Comparison of ENCODE assay signal across 15 cellular contexts in the genomic region with DNA sequence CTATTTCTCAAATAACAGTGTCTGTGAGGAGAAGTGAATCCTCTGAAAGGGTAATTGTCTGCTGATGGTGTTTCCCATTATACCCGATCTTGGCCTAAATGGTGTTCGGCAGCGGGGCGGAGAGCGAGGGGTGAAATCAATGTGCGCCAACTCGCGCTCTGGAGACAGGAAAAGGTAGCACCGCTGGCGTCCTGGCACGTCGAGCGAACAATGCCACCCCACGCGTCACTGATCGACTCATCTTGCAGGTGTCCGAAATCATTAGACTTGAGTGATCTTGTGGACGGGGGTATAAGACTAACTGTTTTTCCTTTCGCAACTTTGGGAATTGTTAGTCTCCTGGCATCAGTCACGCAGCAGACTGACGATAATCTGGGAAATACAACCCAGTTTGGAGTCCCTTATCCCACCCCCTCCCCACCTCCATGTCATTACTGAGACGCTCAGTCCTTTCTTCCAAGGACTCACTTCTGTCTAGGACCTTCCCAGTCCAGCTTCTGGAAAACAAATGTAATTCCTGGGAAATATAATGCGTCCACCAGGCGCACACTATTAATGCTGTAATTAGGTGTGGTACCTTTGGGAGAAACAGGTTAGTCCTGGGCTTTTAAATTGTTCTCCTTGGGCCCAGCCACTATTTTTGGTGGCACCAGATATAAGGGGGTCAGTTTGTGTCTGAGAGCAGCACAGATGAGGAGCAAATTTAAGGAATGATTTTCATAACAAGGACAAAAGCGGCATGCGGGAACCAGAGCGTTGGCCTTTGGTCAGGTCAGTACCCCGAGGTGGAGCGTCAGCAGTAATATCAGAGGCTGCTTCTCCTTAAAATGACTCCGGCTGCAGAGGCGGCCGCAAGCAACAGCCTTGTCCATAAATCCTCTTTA. TPM values are rescaled to one million over a fixed set of nuclear protein-coding genes. Genes with fewer than 3 reads are reported as not detected.
DNase-seq lines count a peak whose midpoint lies in the region; ATAC-seq and TF ChIP-seq lines count a peak whose summit lies in the region.
"Had no signal": no experiment of that assay in that cellular context is flagged by ENCODE, and none has a peak within 500 bp of the region (broad histone marks: within the 10 kb centered on the region; RNA-seq: fewer than 3 reads in every experiment).

No MANE protein-coding gene starts in this region.

- H3K4me1 ChIP-seq in iPS DF 6.9 (ENCODE audit: control insufficient read depth, insufficient read depth, low read length), result peaks cover 8% of the 10 kb centered on the region

- no CpG with 5 or more reads among the region's 32 CpGs for WGBS in iPS DF 6.9 (ENCODE audit: insufficient coverage, insufficient read length)

- H3K27me3 Mint-ChIP-seq in WTC11 (ENCODE audit: low read depth), result peaks cover 98% of the 10 kb centered on the region
- H3K27me3 Mint-ChIP-seq in stimulated activated naive CD8-positive, alpha-beta T cell treated with anti-CD3 and anti-CD28 coated beads, Interleukin-15, amount 100 ng/mL, for 72 hours, result peaks cover 92% of the 10 kb centered on the region

- no peak for TF ChIP-seq CTCF in WTC11 (IDR thresholded peaks at IDR 0.05)

- no peak overlapping the region for H3K27ac Mint-ChIP-seq in WTC11
- H3K27ac Mint-ChIP-seq in stimulated activated naive CD8-positive, alpha-beta T cell treated with anti-CD3 and anti-CD28 coated beads, Interleukin-15, amount 100 ng/mL, for 72 hours, result no peak overlapping the region

- H3K4me1 Mint-ChIP-seq in WTC11, result peaks cover 50% of the 10 kb centered on the region
- peaks cover 55% of the 10 kb centered on the region for H3K4me1 Mint-ChIP-seq in stimulated activated naive CD8-positive, alpha-beta T cell treated with anti-CD3 and anti-CD28 coated beads, Interleukin-15, amount 100 ng/mL, for 72 hours

- CTCF ChIA-PET in WTC11 (lab: Charles Lee), result interaction anchor here (0.5 to 2.5 kb wide), 6 partner anchors 14 to 606 kb away, joined by 3 to 10 read pairs (median 5); a partner anchor contains a TSS

- POLR2A ChIA-PET in WTC11 (lab: Charles Lee), result no interaction called here

- peak; percentile 65 for DNase-seq in activated effector memory CD4-positive, alpha-beta T cell treated with anti-CD3 and anti-CD28 coated beads, Interleukin-2, amount 50 U/mL, for 16 hours
- DNase-seq in activated effector memory CD4-positive, alpha-beta T cell treated with Interleukin-2 at 50 U/mL for 16 hours, result no peak
- DNase-seq in WTC11 (ENCODE audit: low spot score), result no peak
- DNase-seq in iPS DF 6.9 (ENCODE audit: low read depth, low spot score), result no peak
- peak in 1 of 2 donors; percentile 20 for DNase-seq in stimulated activated naive CD8-positive, alpha-beta T cell treated with anti-CD3 and anti-CD28 coated beads, Interleukin-15, amount 100 ng/mL, for 72 hours
- no peak for DNase-seq in NCI-H1694 treated with DMSO at 0.1 percent for 48 hours (lab: John Stamatoyannopoulos, UW)
- DNase-seq in GOT3 (lab: John Stamatoyannopoulos, UW), result no peak
- DNase-seq in NCI-H526 treated with DMSO at 0.1 percent for 48 hours (lab: John Stamatoyannopoulos, UW), result no peak
- DNase-seq: AML-193, MM.1S had no signal

- H3K36me3 Mint-ChIP-seq in WTC11, result no peaks in the 10 kb centered on the region

- no peak for ATAC-seq in WTC11
- ATAC-seq in stimulated activated naive CD8-positive, alpha-beta T cell treated with anti-CD3 and anti-CD28 coated beads, Interleukin-15, amount 100 ng/mL, for 72 hours, result no peak

- no peaks in the 10 kb centered on the region for H3K9me3 Mint-ChIP-seq in WTC11
- H3K9me3 Mint-ChIP-seq in stimulated activated naive CD8-positive, alpha-beta T cell treated with anti-CD3 and anti-CD28 coated beads, Interleukin-15, amount 100 ng/mL, for 72 hours, result no peaks in the 10 kb centered on the region
- H3K9me3 Mint-ChIP-seq: dendritic cell treated with granulocyte-macrophage colony-stimulating factor and Interleukin-4, amounts not matched to agents 40 ng/mL and 50 ng/mL, for 4 days had no signal

- H3K36me3 ChIP-seq in iPS DF 6.9 (ENCODE audit: control insufficient read depth, insufficient read depth, low read length), result no peaks in the 10 kb centered on the region

- H3K27me3 ChIP-seq in iPS DF 6.9 (ENCODE audit: control insufficient read depth, insufficient read depth, low read length), result peaks cover 50% of the 10 kb centered on the region

- H3K4me3 Mint-ChIP-seq in WTC11, result peak overlapping the region; percentile 87
- peak overlapping the region; percentile 88 to 97 for H3K4me3 Mint-ChIP-seq in stimulated activated naive CD8-positive, alpha-beta T cell treated with anti-CD3 and anti-CD28 coated beads, Interleukin-15, amount 100 ng/mL, for 72 hours

- H3K27ac ChIP-seq in iPS DF 6.9 (ENCODE audit: low read length), result no peak overlapping the region
- H3K27ac ChIP-seq: psoas muscle had no signal

- H3K9me3 ChIP-seq in iPS DF 6.9 (ENCODE audit: control insufficient read depth, insufficient read depth, low read length), result no peaks in the 10 kb centered on the region
- H3K9me3 ChIP-seq: psoas muscle had no signal

- H3K4me3 ChIP-seq in iPS DF 6.9 (ENCODE audit: low read length), result peak overlapping the region; percentile 15; the same call in 1 of the 2 replicates

TF ChIP-seq in WTC11, 78 proteins besides CTCF, POLR2A, EP300 and RAD21 (continues in another document):
- no peak for TF ChIP-seq HMGA2 (CRISPR knock-in tag; IDR thresholded peaks at IDR 0.05)
- TF ChIP-seq, protein P1, sequence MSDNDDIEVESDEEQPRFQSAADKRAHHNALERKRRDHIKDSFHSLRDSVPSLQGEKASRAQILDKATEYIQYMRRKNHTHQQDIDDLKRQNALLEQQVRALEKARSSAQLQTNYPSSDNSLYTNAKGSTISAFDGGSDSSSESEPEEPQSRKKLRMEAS (CRISPR knock-in tag; IDR thresholded peaks at IDR 0.05), result no peak
- TF ChIP-seq NR1H2 (CRISPR knock-in tag; IDR thresholded peaks at IDR 0.05), result no peak
- TF ChIP-seq, protein P2, sequence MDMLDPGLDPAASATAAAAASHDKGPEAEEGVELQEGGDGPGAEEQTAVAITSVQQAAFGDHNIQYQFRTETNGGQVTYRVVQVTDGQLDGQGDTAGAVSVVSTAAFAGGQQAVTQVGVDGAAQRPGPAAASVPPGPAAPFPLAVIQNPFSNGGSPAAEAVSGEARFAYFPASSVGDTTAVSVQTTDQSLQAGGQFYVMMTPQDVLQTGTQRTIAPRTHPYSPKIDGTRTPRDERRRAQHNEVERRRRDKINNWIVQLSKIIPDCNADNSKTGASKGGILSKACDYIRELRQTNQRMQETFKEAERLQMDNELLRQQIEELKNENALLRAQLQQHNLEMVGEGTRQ (CRISPR knock-in tag; IDR thresholded peaks at IDR 0.05), result no peak
- TF ChIP-seq NR2C2 (CRISPR knock-in tag; IDR thresholded peaks at IDR 0.05), result no peak
- TF ChIP-seq, protein P3, sequence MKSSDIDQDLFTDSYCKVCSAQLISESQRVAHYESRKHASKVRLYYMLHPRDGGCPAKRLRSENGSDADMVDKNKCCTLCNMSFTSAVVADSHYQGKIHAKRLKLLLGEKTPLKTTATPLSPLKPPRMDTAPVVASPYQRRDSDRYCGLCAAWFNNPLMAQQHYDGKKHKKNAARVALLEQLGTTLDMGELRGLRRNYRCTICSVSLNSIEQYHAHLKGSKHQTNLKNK (CRISPR knock-in tag; IDR thresholded peaks at IDR 0.05), result no peak
- no peak for TF ChIP-seq NFATC4 (CRISPR knock-in tag; IDR thresholded peaks at IDR 0.05)
- TF ChIP-seq, protein P4, sequence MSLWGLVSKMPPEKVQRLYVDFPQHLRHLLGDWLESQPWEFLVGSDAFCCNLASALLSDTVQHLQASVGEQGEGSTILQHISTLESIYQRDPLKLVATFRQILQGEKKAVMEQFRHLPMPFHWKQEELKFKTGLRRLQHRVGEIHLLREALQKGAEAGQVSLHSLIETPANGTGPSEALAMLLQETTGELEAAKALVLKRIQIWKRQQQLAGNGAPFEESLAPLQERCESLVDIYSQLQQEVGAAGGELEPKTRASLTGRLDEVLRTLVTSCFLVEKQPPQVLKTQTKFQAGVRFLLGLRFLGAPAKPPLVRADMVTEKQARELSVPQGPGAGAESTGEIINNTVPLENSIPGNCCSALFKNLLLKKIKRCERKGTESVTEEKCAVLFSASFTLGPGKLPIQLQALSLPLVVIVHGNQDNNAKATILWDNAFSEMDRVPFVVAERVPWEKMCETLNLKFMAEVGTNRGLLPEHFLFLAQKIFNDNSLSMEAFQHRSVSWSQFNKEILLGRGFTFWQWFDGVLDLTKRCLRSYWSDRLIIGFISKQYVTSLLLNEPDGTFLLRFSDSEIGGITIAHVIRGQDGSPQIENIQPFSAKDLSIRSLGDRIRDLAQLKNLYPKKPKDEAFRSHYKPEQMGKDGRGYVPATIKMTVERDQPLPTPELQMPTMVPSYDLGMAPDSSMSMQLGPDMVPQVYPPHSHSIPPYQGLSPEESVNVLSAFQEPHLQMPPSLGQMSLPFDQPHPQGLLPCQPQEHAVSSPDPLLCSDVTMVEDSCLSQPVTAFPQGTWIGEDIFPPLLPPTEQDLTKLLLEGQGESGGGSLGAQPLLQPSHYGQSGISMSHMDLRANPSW (CRISPR knock-in tag; conservative IDR thresholded peaks at IDR 0.05; ENCODE audit: low read depth), result no peak
- TF ChIP-seq SP1 (CRISPR knock-in tag; conservative IDR thresholded peaks at IDR 0.05), result no peak
- no peak for TF ChIP-seq JAZF1 (CRISPR knock-in tag; IDR thresholded peaks at IDR 0.05)
- TF ChIP-seq ELF4 (CRISPR knock-in tag; IDR thresholded peaks at IDR 0.05; ENCODE audit: low read depth), result no peak
- no peak for TF ChIP-seq ZNF423 (CRISPR knock-in tag; IDR thresholded peaks at IDR 0.05)
- TF ChIP-seq, protein P5, sequence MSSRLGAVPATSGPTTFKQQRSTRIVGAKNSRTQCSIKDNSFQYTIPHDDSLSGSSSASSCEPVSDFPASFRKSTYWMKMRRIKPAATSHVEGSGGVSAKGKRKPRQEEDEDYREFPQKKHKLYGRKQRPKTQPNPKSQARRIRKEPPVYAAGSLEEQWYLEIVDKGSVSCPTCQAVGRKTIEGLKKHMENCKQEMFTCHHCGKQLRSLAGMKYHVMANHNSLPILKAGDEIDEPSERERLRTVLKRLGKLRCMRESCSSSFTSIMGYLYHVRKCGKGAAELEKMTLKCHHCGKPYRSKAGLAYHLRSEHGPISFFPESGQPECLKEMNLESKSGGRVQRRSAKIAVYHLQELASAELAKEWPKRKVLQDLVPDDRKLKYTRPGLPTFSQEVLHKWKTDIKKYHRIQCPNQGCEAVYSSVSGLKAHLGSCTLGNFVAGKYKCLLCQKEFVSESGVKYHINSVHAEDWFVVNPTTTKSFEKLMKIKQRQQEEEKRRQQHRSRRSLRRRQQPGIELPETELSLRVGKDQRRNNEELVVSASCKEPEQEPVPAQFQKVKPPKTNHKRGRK (CRISPR knock-in tag; IDR thresholded peaks at IDR 0.05; ENCODE audit: borderline replicate concordance), result no peak

RNA-seq across cellular contexts. Expression of a gene that starts 2.3 kb away (rescaled TPM):
- 0.78 to 3.1 TPM (median 0.80 TPM) in 3 replicates for total RNA-seq in WTC11 (2021)
- total RNA-seq: G401, H4, psoas muscle, SK-MEL-5 had no signal

RNA-seq across cellular contexts. Expression of a gene that starts 22.1 kb away (rescaled TPM):
- 39.6 to 43.6 TPM (median 41.8 TPM) in 3 replicates for total RNA-seq in WTC11 (2021)
